Comparison of ENCODE assay signal across 18 cellular contexts in genomic region chr2:40037303-40037702, GRCh38.
DNase-seq lines count a peak whose midpoint lies in the region; ATAC-seq and TF ChIP-seq lines count a peak whose summit lies in the region.
"Had no signal": no experiment of that assay in that cellular context is flagged by ENCODE, and none has a peak within 500 bp of the region (broad histone marks: within the 10 kb centered on the region; RNA-seq: fewer than 3 reads in every experiment).

No MANE protein-coding gene starts in this region.

- no peak overlapping the region for H3K4me3 ChIP-seq in upper lobe of right lung
- H3K4me3 ChIP-seq: hepatocyte, testis had no signal

- H3K36me3 Mint-ChIP-seq in dendritic cell treated with granulocyte-macrophage colony-stimulating factor and Interleukin-4, amounts not matched to agents 40 ng/mL and 50 ng/mL, for 4 days (ENCODE audit: low read depth) = no peaks in the 10 kb centered on the region
- no peaks in the 10 kb centered on the region for H3K36me3 Mint-ChIP-seq in activated CD4-positive, alpha-beta memory T cell treated with anti-CD3 and anti-CD28 coated beads for 36 hours
- H3K36me3 Mint-ChIP-seq: activated naive CD4-positive, alpha-beta T cell treated with anti-CD3 and anti-CD28 coated beads, Interleukin-2, amount 50 U/mL, for 24 hours had no signal

- H3K27ac ChIP-seq in upper lobe of right lung = no peak overlapping the region
- H3K27ac ChIP-seq: hepatocyte, testis had no signal

- H3K4me3 Mint-ChIP-seq in dendritic cell treated with granulocyte-macrophage colony-stimulating factor and Interleukin-4, amounts not matched to agents 40 ng/mL and 50 ng/mL, for 4 days = no peak overlapping the region
- H3K4me3 Mint-ChIP-seq in activated CD4-positive, alpha-beta memory T cell treated with anti-CD3 and anti-CD28 coated beads for 36 hours = no peak overlapping the region
- H3K4me3 Mint-ChIP-seq: activated CD4-positive, alpha-beta memory T cell treated with anti-CD3 and anti-CD28 coated beads, Interleukin-2, amount 10 ng/mL, durations not matched to agents 7 days and 5 days; activated naive CD4-positive, alpha-beta T cell treated with anti-CD3 and anti-CD28 coated beads, Interleukin-2, amount 50 U/mL, for 24 hours; activated T-cell treated with anti-CD3 and anti-CD28 coated beads, Interleukin-2, amount 50 U/mL, for 4 hours; nephron progenitor cell had no signal

- H3K4me1 ChIP-seq in upper lobe of right lung = peaks cover 17% of the 10 kb centered on the region
- H3K4me1 ChIP-seq: testis had no signal

- no peak for TF ChIP-seq CTCF in upper lobe of right lung (IDR thresholded peaks at IDR 0.05)

- H3K4me1 Mint-ChIP-seq in dendritic cell treated with granulocyte-macrophage colony-stimulating factor and Interleukin-4, amounts not matched to agents 40 ng/mL and 50 ng/mL, for 4 days (ENCODE audit: low read depth) = peaks cover 45% of the 10 kb centered on the region
- H3K4me1 Mint-ChIP-seq in activated CD4-positive, alpha-beta memory T cell treated with anti-CD3 and anti-CD28 coated beads for 36 hours (ENCODE audit: low read depth) = no peaks in the 10 kb centered on the region
- H3K4me1 Mint-ChIP-seq: activated naive CD4-positive, alpha-beta T cell treated with anti-CD3 and anti-CD28 coated beads, Interleukin-2, amount 50 U/mL, for 24 hours; nephron progenitor cell had no signal

- intact Hi-C loops in Right ventricle myocardium inferior (cut with DNase I) (no loop called here), cardiac septum (cut with DNase I) (no loop called here), upper lobe of right lung (cut with DNase I) (no loop called here)
- intact Hi-C loops in dendritic cell treated with granulocyte-macrophage colony-stimulating factor and Interleukin-4, amounts not matched to agents 40 ng/mL and 50 ng/mL, for 4 days (cut with micrococcal nuclease) = no loop called here
- intact Hi-C loops in activated CD4-positive, alpha-beta memory T cell treated with anti-CD3 and anti-CD28 coated beads for 36 hours (cut with micrococcal nuclease) = no loop called here

- no peaks in the 10 kb centered on the region for H3K27me3 ChIP-seq in upper lobe of right lung
- H3K27me3 ChIP-seq: hepatocyte, testis had no signal

- no peaks in the 10 kb centered on the region for H3K27me3 Mint-ChIP-seq in dendritic cell treated with granulocyte-macrophage colony-stimulating factor and Interleukin-4, amounts not matched to agents 40 ng/mL and 50 ng/mL, for 4 days
- no peaks in the 10 kb centered on the region for H3K27me3 Mint-ChIP-seq in activated CD4-positive, alpha-beta memory T cell treated with anti-CD3 and anti-CD28 coated beads for 36 hours
- H3K27me3 Mint-ChIP-seq: activated CD4-positive, alpha-beta memory T cell treated with anti-CD3 and anti-CD28 coated beads, Interleukin-2, amount 10 ng/mL, durations not matched to agents 7 days and 5 days had no signal

- peaks cover 17% of the 10 kb centered on the region for H3K9me3 Mint-ChIP-seq in dendritic cell treated with granulocyte-macrophage colony-stimulating factor and Interleukin-4, amounts not matched to agents 40 ng/mL and 50 ng/mL, for 4 days
- no peaks in the 10 kb centered on the region for H3K9me3 Mint-ChIP-seq in activated CD4-positive, alpha-beta memory T cell treated with anti-CD3 and anti-CD28 coated beads for 36 hours
- H3K9me3 Mint-ChIP-seq: activated CD4-positive, alpha-beta memory T cell treated with anti-CD3 and anti-CD28 coated beads, Interleukin-2, amount 10 ng/mL, durations not matched to agents 7 days and 5 days; activated naive CD4-positive, alpha-beta T cell treated with anti-CD3 and anti-CD28 coated beads, Interleukin-2, amount 50 U/mL, for 24 hours; activated T-cell treated with anti-CD3 and anti-CD28 coated beads, Interleukin-2, amount 50 U/mL, for 4 hours had no signal

- no peaks in the 10 kb centered on the region for H3K36me3 ChIP-seq in upper lobe of right lung

- ATAC-seq in Right ventricle myocardium inferior (peak; percentile 37), upper lobe of right lung (peak; percentile 88), HG03039 (IDR thresholded peaks at IDR 0.05; ENCODE audit: unreplicated experiment) (no peak), HG02852 (IDR thresholded peaks at IDR 0.05; ENCODE audit: unreplicated experiment) (no peak)
- ATAC-seq: activated T-cell treated with anti-CD3 and anti-CD28 coated beads, Interleukin-2, amount 50 U/mL, for 4 hours had no signal

- CTCF ChIA-PET in activated CD4-positive, alpha-beta memory T cell treated with anti-CD3 and anti-CD28 coated beads for 36 hours (lab: Charles Lee) = no interaction called here

- POLR2A ChIA-PET in activated CD4-positive, alpha-beta memory T cell treated with anti-CD3 and anti-CD28 coated beads for 36 hours (lab: Charles Lee) = no interaction called here

- H3K27ac Mint-ChIP-seq in dendritic cell treated with granulocyte-macrophage colony-stimulating factor and Interleukin-4, amounts not matched to agents 40 ng/mL and 50 ng/mL, for 4 days = peak overlapping the region; percentile 3
- H3K27ac Mint-ChIP-seq in activated CD4-positive, alpha-beta memory T cell treated with anti-CD3 and anti-CD28 coated beads for 36 hours = no peak overlapping the region
- H3K27ac Mint-ChIP-seq: activated CD4-positive, alpha-beta memory T cell treated with anti-CD3 and anti-CD28 coated beads, Interleukin-2, amount 10 ng/mL, durations not matched to agents 7 days and 5 days; activated naive CD4-positive, alpha-beta T cell treated with anti-CD3 and anti-CD28 coated beads, Interleukin-2, amount 50 U/mL, for 24 hours; nephron progenitor cell had no signal

- H3K9me3 ChIP-seq in upper lobe of right lung = no peaks in the 10 kb centered on the region
- H3K9me3 ChIP-seq: testis had no signal

- DNase-seq in Right ventricle myocardium inferior (ENCODE audit: missing footprints) (no peak), cardiac septum (ENCODE audit: low spot score) (no peak), NOMO-1 (lab: John Stamatoyannopoulos, UW; ENCODE audit: unreplicated experiment in 2 of 2) (peak; percentile 80 to 94), upper lobe of right lung (no peak)
- DNase-seq in activated CD4-positive, alpha-beta memory T cell treated with anti-CD3 and anti-CD28 coated beads for 36 hours = no peak
- DNase-seq: activated CD4-positive, alpha-beta memory T cell treated with anti-CD3 and anti-CD28 coated beads, Interleukin-2, amount 10 ng/mL, durations not matched to agents 7 days and 5 days; activated T-cell treated with anti-CD3 and anti-CD28 coated beads, Interleukin-2, amount 50 U/mL, for 4 hours; islet precursor cell; MM.1S; NCI-H2081 treated with DMSO at 0.1 percent for 48 hours; NCI-H526 treated with DMSO at 0.1 percent for 48 hours; nephron progenitor cell; testis had no signal

Comparison
In these comparisons a context has a peak if more than half of its experiments do, and no peak if none do; other contexts are left out.
1. ATAC-seq: peak in Right ventricle myocardium inferior (single experiment) and upper lobe of right lung (single experiment); none in HG03039 (single experiment) and HG02852 (single experiment).
2. DNase-seq: peak in NOMO-1 (2 of 2); none in Right ventricle myocardium inferior (single experiment), cardiac septum (single experiment), upper lobe of right lung (single experiment) and activated CD4-positive, alpha-beta memory T cell treated with anti-CD3 and anti-CD28 coated beads for 36 hours (single experiment).